ENCODE assay signal across 8 cellular contexts in genomic region chr20:16574656-16575355, GRCh38. TPM values are rescaled to one million over a fixed set of nuclear protein-coding genes. Genes with fewer than 3 reads are reported as not detected.
DNase-seq lines count a peak whose midpoint lies in the region; ATAC-seq and TF ChIP-seq lines count a peak whose summit lies in the region.

No MANE protein-coding gene starts in this region.

- peak overlapping the region; percentile 56 for H3K4me3 ChIP-seq in epithelial cell of proximal tubule (ENCODE audit: low read depth, low read length)
- no peak overlapping the region for H3K4me3 ChIP-seq in mucosa of descending colon

- no peaks in the 10 kb centered on the region for H3K9me3 ChIP-seq in mucosa of descending colon

- peaks cover 33% of the 10 kb centered on the region for H3K4me1 ChIP-seq in mucosa of descending colon (ENCODE audit: low read depth)

- intact Hi-C loops in mucosa of descending colon (cut with DNase I, micrococcal nuclease) = no loop called here

- H3K36me3 ChIP-seq in mucosa of descending colon (ENCODE audit: low read depth) = no peaks in the 10 kb centered on the region

- TF ChIP-seq CTCF in AG09319 (IDR thresholded peaks at IDR 0.05; ENCODE audit: low read depth, low read length) = no peak
- TF ChIP-seq CTCF in epithelial cell of proximal tubule (conservative IDR thresholded peaks at IDR 0.05; ENCODE audit: low read depth, low read length) = no peak
- TF ChIP-seq CTCF in mucosa of descending colon (IDR thresholded peaks at IDR 0.05) = no peak

- DNase-seq in AG09319 (ENCODE audit: extremely low read depth, low read depth) = peak; percentile 52
- peak; percentile 49 for DNase-seq in NOMO-1 treated with dmso at 0.1 percent for 144 hours (lab: John Stamatoyannopoulos, UW; ENCODE audit: unreplicated experiment)
- DNase-seq in activated T-cell treated with anti-CD3 and anti-CD28 coated beads for 24 hours (ENCODE audit: low read depth) = peak; percentile 76
- no peak for DNase-seq in epithelial cell of proximal tubule (ENCODE audit: low read depth)
- DNase-seq in mucosa of descending colon = peak; percentile 91 to 95 (median 95)
- peak; percentile 77 to 81 for DNase-seq in stimulated activated CD8-positive, alpha-beta memory T cell treated with anti-CD3 and anti-CD28 coated beads, Interleukin-15, amount 100 ng/mL, for 48 hours (ENCODE audit: low read depth in 2 of 2)

- ATAC-seq in GM19025 (IDR thresholded peaks at IDR 0.05; ENCODE audit: low read depth, unreplicated experiment) (peak; percentile 51), HG03196 (IDR thresholded peaks at IDR 0.05; ENCODE audit: unreplicated experiment) (peak; percentile 66), mucosa of descending colon (peak; percentile 86)

RNA-seq across cellular contexts. Expression of gene KIF16B, which starts 1.6 kb away (rescaled TPM):
- total RNA-seq in epithelial cell of proximal tubule (5.6 and 14.2 TPM in 2 replicates), mucosa of descending colon (10 to 100 TPM; 48.5 to 81.7 (median 65.1) TPM)
